Comparison of ENCODE assay signal across 21 cellular contexts in genomic region chr5:137470921-137471220, GRCh38. TPM values are rescaled to one million over a fixed set of nuclear protein-coding genes. Genes with fewer than 3 reads are reported as not detected.
"Had no signal": no experiment of that assay in that cellular context is flagged by ENCODE, and none has a peak within 500 bp of the region (broad histone marks: within the 10 kb centered on the region; RNA-seq: fewer than 3 reads in every experiment).

No MANE protein-coding gene starts in this region.

- DNase-seq: activated CD4-positive, alpha-beta T cell treated with anti-CD3 and anti-CD28 coated beads for 1 hour; activated CD8-positive, alpha-beta memory T cell treated with anti-CD3 and anti-CD28 coated beads for 24 hours; activated CD8-positive, alpha-beta memory T cell treated with anti-CD3 and anti-CD28 coated beads, Interleukin-2, amount 50 U/mL, for 4 hours; activated T-cell treated with anti-CD3 and anti-CD28 coated beads, Interleukin-2, amount 50 U/mL, for 24 hours; cortex of kidney; endodermal cell; glutamatergic neuron; immature natural killer cell; lower lobe of right lung; naive thymus-derived CD4-positive, alpha-beta T cell; stimulated activated CD4-positive, alpha-beta T cell treated with anti-CD3 and anti-CD28 coated beads, Interleukin-2, amount 100 ng/mL, for 24 hours; stimulated activated naive CD8-positive, alpha-beta T cell treated with anti-CD3 and anti-CD28 coated beads, Interleukin-15, amount 100 ng/mL, for 72 hours had no signal

- H3K4me3 ChIP-seq: hepatocyte, lower lobe of right lung, neural progenitor cell, skin epidermis, tibial nerve had no signal

- H3K27me3 ChIP-seq: neural progenitor cell, tibial nerve had no signal

- H3K4me2 ChIP-seq: hepatocyte, neural progenitor cell had no signal

- H3K9me3 ChIP-seq: lower lobe of right lung, tibial nerve had no signal

- H2AFZ ChIP-seq: hepatocyte, neural progenitor cell had no signal

- H3K27ac ChIP-seq: hepatocyte, lower lobe of right lung, neural progenitor cell, tibial nerve had no signal

- H3K36me3 Mint-ChIP-seq: activated naive CD4-positive, alpha-beta T cell treated with anti-CD3 and anti-CD28 coated beads, Interleukin-2, amount 50 U/mL, for 72 hours; immature natural killer cell; naive thymus-derived CD4-positive, alpha-beta T cell; neural progenitor cell; stimulated activated effector memory CD8-positive, alpha-beta T cell treated with anti-CD3 and anti-CD28 coated beads, Interleukin-12 subunit alpha, Interleukin-12 subunit beta, amount 100 ng/mL, for 72 hours had no signal

- H3K4me3 Mint-ChIP-seq: activated T-cell treated with anti-CD3 and anti-CD28 coated beads, Interleukin-2, amount 50 U/mL, for 24 hours; activated T-helper 17 cell treated with anti-CD3 and anti-CD28 coated beads, Interleukin-2, amount 50 U/mL, for 72 hours; endodermal cell; immature natural killer cell; naive thymus-derived CD4-positive, alpha-beta T cell; neural progenitor cell; stimulated activated effector memory CD8-positive, alpha-beta T cell treated with anti-CD3 and anti-CD28 coated beads, Interleukin-12 subunit alpha, Interleukin-12 subunit beta, amount 100 ng/mL, for 72 hours; stimulated activated naive CD8-positive, alpha-beta T cell treated with anti-CD3 and anti-CD28 coated beads, Interleukin-15, amount 100 ng/mL, for 72 hours; T-helper 2 cell treated with Interferon-gamma antibody and Interleukin-4, amounts not matched to agents 5 μg/mL and 100 μg/mL, for 36 hours had no signal

- H3K36me3 ChIP-seq: lower lobe of right lung, neural progenitor cell, tibial nerve had no signal

- ATAC-seq: activated naive CD4-positive, alpha-beta T cell treated with anti-CD3 and anti-CD28 coated beads, Interleukin-2, amount 50 U/mL, for 72 hours; activated T-helper 17 cell treated with anti-CD3 and anti-CD28 coated beads, Interleukin-2, amount 50 U/mL, for 72 hours; left lobe of liver; lower lobe of right lung; naive thymus-derived CD4-positive, alpha-beta T cell; stimulated activated effector memory CD8-positive, alpha-beta T cell treated with anti-CD3 and anti-CD28 coated beads, Interleukin-12 subunit alpha, Interleukin-12 subunit beta, amount 100 ng/mL, for 72 hours; stimulated activated naive CD8-positive, alpha-beta T cell treated with anti-CD3 and anti-CD28 coated beads, Interleukin-15, amount 100 ng/mL, for 72 hours had no signal

- H3K4me1 Mint-ChIP-seq: activated T-helper 17 cell treated with anti-CD3 and anti-CD28 coated beads, Interleukin-2, amount 50 U/mL, for 72 hours; endodermal cell; immature natural killer cell; naive thymus-derived CD4-positive, alpha-beta T cell; stimulated activated effector memory CD8-positive, alpha-beta T cell treated with anti-CD3 and anti-CD28 coated beads, Interleukin-12 subunit alpha, Interleukin-12 subunit beta, amount 100 ng/mL, for 72 hours; stimulated activated naive CD8-positive, alpha-beta T cell treated with anti-CD3 and anti-CD28 coated beads, Interleukin-15, amount 100 ng/mL, for 72 hours had no signal

- H3K9me3 Mint-ChIP-seq: activated naive CD4-positive, alpha-beta T cell treated with anti-CD3 and anti-CD28 coated beads, Interleukin-2, amount 50 U/mL, for 72 hours; activated T-cell treated with anti-CD3 and anti-CD28 coated beads, Interleukin-2, amount 50 U/mL, for 24 hours; activated T-helper 17 cell treated with anti-CD3 and anti-CD28 coated beads, Interleukin-2, amount 50 U/mL, for 72 hours; endodermal cell; neural progenitor cell; stimulated activated effector memory CD8-positive, alpha-beta T cell treated with anti-CD3 and anti-CD28 coated beads, Interleukin-12 subunit alpha, Interleukin-12 subunit beta, amount 100 ng/mL, for 72 hours; stimulated activated naive CD8-positive, alpha-beta T cell treated with anti-CD3 and anti-CD28 coated beads, Interleukin-15, amount 100 ng/mL, for 72 hours; T-helper 2 cell treated with Interferon-gamma antibody and Interleukin-4, amounts not matched to agents 5 μg/mL and 100 μg/mL, for 36 hours had no signal

- H3K27ac Mint-ChIP-seq: activated naive CD4-positive, alpha-beta T cell treated with anti-CD3 and anti-CD28 coated beads, Interleukin-2, amount 50 U/mL, for 72 hours; activated T-cell treated with anti-CD3 and anti-CD28 coated beads, Interleukin-2, amount 50 U/mL, for 24 hours; activated T-helper 17 cell treated with anti-CD3 and anti-CD28 coated beads, Interleukin-2, amount 50 U/mL, for 72 hours; endodermal cell; immature natural killer cell; naive thymus-derived CD4-positive, alpha-beta T cell; neural progenitor cell; stimulated activated effector memory CD8-positive, alpha-beta T cell treated with anti-CD3 and anti-CD28 coated beads, Interleukin-12 subunit alpha, Interleukin-12 subunit beta, amount 100 ng/mL, for 72 hours; stimulated activated naive CD8-positive, alpha-beta T cell treated with anti-CD3 and anti-CD28 coated beads, Interleukin-15, amount 100 ng/mL, for 72 hours; T-helper 2 cell treated with Interferon-gamma antibody and Interleukin-4, amounts not matched to agents 5 μg/mL and 100 μg/mL, for 36 hours had no signal

- H3K79me2 ChIP-seq: hepatocyte had no signal

- H3K4me1 ChIP-seq: lower lobe of right lung, neural progenitor cell, tibial nerve had no signal

- H3K9ac ChIP-seq: neural progenitor cell had no signal

RNA-seq across cellular contexts. Expression of gene SPOCK1, which starts 28.3 kb away (rescaled TPM):
- total RNA-seq: activated naive CD4-positive, alpha-beta T cell treated with anti-CD3 and anti-CD28 coated beads, Interleukin-2, amount 50 U/mL, for 72 hours; activated T-helper 17 cell treated with anti-CD3 and anti-CD28 coated beads, Interleukin-2, amount 50 U/mL, for 72 hours had no signal
- polyA plus RNA-seq: immature natural killer cell; naive thymus-derived CD4-positive, alpha-beta T cell had no signal
